Comparison of ENCODE assay signal across 1 cellular context in genomic region chr1:213051127-213051880, GRCh38.
TF ChIP-seq lines count a peak whose summit lies in the region.

TSS of gene RPS6KC1 (plus strand) at chr1:213051241. CDS start at chr1:213051405, 164 bp downstream.

TF ChIP-seq in K562, 482 proteins besides CTCF, POLR2A, EP300 and RAD21 (continued from another document):
- peak in 1 of 2 experiments; percentile 89; a peak in 2 of 4 replicates for TF ChIP-seq ZNF318 (IDR thresholded peaks at IDR 0.05; ENCODE audit: borderline replicate concordance in 1 of 2, low read depth in 1 of 2)
- TF ChIP-seq MBD1 (CRISPR knock-in tag; IDR thresholded peaks at IDR 0.05) = no peak
- TF ChIP-seq ZNF277 (CRISPR knock-in tag; IDR thresholded peaks at IDR 0.05; ENCODE audit: borderline replicate concordance) = no peak
- peak; percentile 67 for TF ChIP-seq NFIC (IDR thresholded peaks at IDR 0.05)
- TF ChIP-seq ZNF76 (CRISPR knock-in tag; IDR thresholded peaks at IDR 0.05; ENCODE audit: borderline replicate concordance) = no peak
- TF ChIP-seq COPS2 (conservative IDR thresholded peaks at IDR 0.05) = no peak
- peak; percentile 37; the same call in 1 of the 2 replicates for TF ChIP-seq BHLHE40 (IDR thresholded peaks at IDR 0.05; ENCODE audit: low read length)
- peak; percentile 70; the same call in 1 of the 2 replicates for TF ChIP-seq ZNF133 (CRISPR knock-in tag; IDR thresholded peaks at IDR 0.05)
- TF ChIP-seq ZNF780A (CRISPR knock-in tag; IDR thresholded peaks at IDR 0.05) = no peak
- peak; percentile 39; the same call in 1 of the 2 replicates for TF ChIP-seq ZNF239 (CRISPR knock-in tag; IDR thresholded peaks at IDR 0.05)
- TF ChIP-seq HMGXB4 (CRISPR knock-in tag; IDR thresholded peaks at IDR 0.05) = 0 out of 2 replicates have a peak, but pooled peaks have one; percentile 45
- TF ChIP-seq POLR2G (IDR thresholded peaks at IDR 0.05; ENCODE audit: low read depth, low read length) = peak; percentile 89
- peak; percentile 68 for TF ChIP-seq SUPT5H (IDR thresholded peaks at IDR 0.05)
- peak; percentile 88 to 91 for TF ChIP-seq KDM1A (IDR thresholded peaks at IDR 0.05)
- TF ChIP-seq EP400 (IDR thresholded peaks at IDR 0.05) = peak; percentile 76
- TF ChIP-seq RBFOX2 (IDR thresholded peaks at IDR 0.05; ENCODE audit: low read depth, low read length) = peak; percentile 91
- no peak; the same call in none of the 2 replicates for TF ChIP-seq ZNF830 (CRISPR knock-in tag; IDR thresholded peaks at IDR 0.05)
- peak; percentile 77 for TF ChIP-seq TAF1 (IDR thresholded peaks at IDR 0.05; ENCODE audit: control insufficient read depth, extremely low read depth, insufficient read depth, low read length, severe bottlenecking)
- no peak for TF ChIP-seq ZBTB26 (CRISPR knock-in tag; IDR thresholded peaks at IDR 0.05)
- TF ChIP-seq CBFA2T2 (conservative IDR thresholded peaks at IDR 0.05) = no peak; the same call in 1 of the 2 replicates
- no peak for TF ChIP-seq PRMT5 (CRISPR knock-in tag; IDR thresholded peaks at IDR 0.05)
